In the genomic region with DNA sequence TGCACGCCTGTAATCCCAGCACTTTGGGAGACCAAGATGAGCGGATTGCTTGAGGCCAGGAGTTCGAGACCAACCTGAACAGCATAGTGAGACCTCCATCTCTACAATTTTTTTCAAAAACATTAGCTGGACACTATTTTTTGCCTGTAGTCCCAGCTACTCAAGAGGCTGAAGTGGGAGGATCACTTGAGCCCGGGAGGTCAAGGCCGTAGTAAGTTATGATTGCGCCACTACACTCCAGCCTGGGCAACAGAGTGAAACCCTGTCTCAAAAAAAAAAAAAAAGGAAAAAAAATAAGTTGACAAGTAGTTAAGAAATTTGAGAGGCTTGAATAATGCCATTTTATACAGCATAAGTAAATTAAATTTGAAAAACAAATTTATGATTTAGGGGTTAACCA, we compare ENCODE assay signal across 20 cellular contexts.
DNase-seq lines count a peak whose midpoint lies in the region; TF ChIP-seq lines count a peak whose summit lies in the region.
"Had no signal": no experiment of that assay in that cellular context is flagged by ENCODE, and none has a peak within 500 bp of the region (broad histone marks: within the 10 kb centered on the region; RNA-seq: fewer than 3 reads in every experiment).

No MANE protein-coding gene starts in this region.

- H3K27me3 ChIP-seq in adrenal gland (no peaks in the 10 kb centered on the region), tibial artery (no peaks in the 10 kb centered on the region)
- H3K27me3 ChIP-seq: BLaER1 treated with 17β-estradiol and CSF1 and Interleukin-3, amounts not matched to agents 10 nM and 100 nM had no signal

- H3K4me1 ChIP-seq in adrenal gland (replicated peaks in 1 of 2) (peaks cover 6 to 12% of the 10 kb centered on the region in 2 donors), tibial artery (peaks cover 0 to 27% (median 6%) of the 10 kb centered on the region in 4 donors)
- H3K4me1 ChIP-seq: Caco-2 had no signal

- H3K4me3 ChIP-seq in SK-N-MC (no peak overlapping the region), adrenal gland (no peak overlapping the region), tibial artery (no peak overlapping the region)
- H3K4me3 ChIP-seq: BLaER1 treated with 17β-estradiol and CSF1 and Interleukin-3, amounts not matched to agents 10 nM and 100 nM; GM12878 had no signal

- H3K36me3 ChIP-seq in SK-N-MC (ENCODE audit: insufficient read depth, low read length) (peaks cover 17% of the 10 kb centered on the region), adrenal gland (replicated peaks in 1 of 2) (no peaks in the 10 kb centered on the region), tibial artery (no peaks in the 10 kb centered on the region)
- H3K36me3 ChIP-seq: BLaER1 treated with 17β-estradiol and CSF1 and Interleukin-3, amounts not matched to agents 10 nM and 100 nM had no signal

- intact Hi-C loops in adrenal gland (cut with DNase I), result loop anchor here in 1 of 2 donors (5.0 kb wide), 2 partner anchors 822 to 1152 kb away; no protein-coding TSS in a partner anchor
- intact Hi-C loops in tibial artery (cut with DNase I; ENCODE audit: low total_unique reads), result loop anchor here (5.0 kb wide), 2 partner anchors 822 to 1147 kb away; no protein-coding TSS in a partner anchor

- H3K9me3 ChIP-seq in SK-N-MC (ENCODE audit: low read depth, low read length) (no peaks in the 10 kb centered on the region), adrenal gland (replicated peaks in 1 of 3) (no peaks in the 10 kb centered on the region), tibial artery (no peaks in the 10 kb centered on the region)
- H3K9me3 ChIP-seq: BLaER1 treated with 17β-estradiol and CSF1 and Interleukin-3, amounts not matched to agents 10 nM and 100 nM; Caco-2 had no signal

- TF ChIP-seq POLR2A in adrenal gland (IDR thresholded peaks at IDR 0.05), result no peak

- TF ChIP-seq CTCF in adrenal gland (IDR thresholded peaks at IDR 0.05), result no peak
- no peak for TF ChIP-seq CTCF in tibial artery (IDR thresholded peaks at IDR 0.05)

- H3K9ac ChIP-seq in SK-N-MC (ENCODE audit: insufficient read length), result peak overlapping the region; percentile 77
- H3K9ac ChIP-seq: BLaER1 treated with 17β-estradiol and CSF1 and Interleukin-3, amounts not matched to agents 10 nM and 100 nM had no signal

- 60 to 80% (median 70%) methylated on average over 6 of the region's 6 CpGs for WGBS in adrenal gland, 4 donors

- DNase-seq in SK-N-MC (ENCODE audit: low read depth, low spot score) (no peak), adrenal gland (peak in 4 of 7 donors; percentile 32 to 65 (median 54)), tibial artery (no peak), NCI-H345 treated with DMSO at 0.1 percent for 48 hours (lab: John Stamatoyannopoulos, UW; ENCODE audit: unreplicated experiment) (no peak), DMS153 (lab: John Stamatoyannopoulos, UW) (no peak)
- no peak for DNase-seq in stimulated activated CD4-positive, alpha-beta T cell treated with anti-CD3 and anti-CD28 coated beads, Interleukin-15, amount 100 ng/mL, for 24 hours
- DNase-seq: 8988T; AML-193; Caco-2; Calu3; CD4-positive, alpha-beta T cell; CD8-positive, alpha-beta T cell; DMS53; DMS79; DND-41; EL; GDM1 had no signal

- H3K27ac ChIP-seq in SK-N-MC (peak overlapping the region; percentile 95), adrenal gland (peak overlapping the region in 2 of 5 donors; percentile 27 to 38), tibial artery (peak overlapping the region; percentile 9 to 51)
- H3K27ac ChIP-seq: BLaER1 treated with 17β-estradiol and CSF1 and Interleukin-3, amounts not matched to agents 10 nM and 100 nM; C4-2B had no signal

Comparison
In these comparisons a context has a peak if more than half of its experiments do, and no peak if none do; other contexts are left out.
1. DNase-seq: peak in adrenal gland (4 of 7); none in SK-N-MC (single experiment), tibial artery (0 of 2), NCI-H345 treated with DMSO at 0.1 percent for 48 hours (single experiment), stimulated activated CD4-positive, alpha-beta T cell treated with anti-CD3 and anti-CD28 coated beads, Interleukin-15, amount 100 ng/mL, for 24 hours (single experiment) and DMS153 (single experiment).